In genomic region chr6:170185175-170185970, GRCh38 we compare ENCODE assay signal across 16 cellular contexts.
"Had no signal": no experiment of that assay in that cellular context is flagged by ENCODE, and none has a peak within 500 bp of the region (broad histone marks: within the 10 kb centered on the region; RNA-seq: fewer than 3 reads in every experiment).

No MANE protein-coding gene starts in this region.

- H3K4me3 ChIP-seq: gastrocnemius medialis, suprapubic skin, upper lobe of left lung had no signal

- H3K27me3 ChIP-seq: gastrocnemius medialis, upper lobe of left lung had no signal

- H3K4me3 Mint-ChIP-seq: activated CD4-positive, alpha-beta T cell treated with anti-CD3 and anti-CD28 coated beads for 36 hours; activated naive CD8-positive, alpha-beta T cell treated with anti-CD3 and anti-CD28 coated beads, Interleukin-2, amount 50 U/mL, for 24 hours; activated T-cell treated with anti-CD3 and anti-CD28 coated beads, Interleukin-2, amount 50 U/mL, for 24 hours; naive B cell had no signal

- H3K27ac Mint-ChIP-seq: activated CD4-positive, alpha-beta T cell treated with anti-CD3 and anti-CD28 coated beads for 36 hours; activated naive CD8-positive, alpha-beta T cell treated with anti-CD3 and anti-CD28 coated beads, Interleukin-2, amount 50 U/mL, for 24 hours; activated T-cell treated with anti-CD3 and anti-CD28 coated beads, Interleukin-2, amount 50 U/mL, for 24 hours; naive B cell had no signal

- ATAC-seq: activated CD4-positive, alpha-beta T cell treated with anti-CD3 and anti-CD28 coated beads for 36 hours; activated naive CD8-positive, alpha-beta T cell treated with anti-CD3 and anti-CD28 coated beads, Interleukin-2, amount 50 U/mL, for 24 hours; gastrocnemius medialis had no signal

- H3K4me1 Mint-ChIP-seq: activated CD4-positive, alpha-beta T cell treated with anti-CD3 and anti-CD28 coated beads for 36 hours had no signal

- H3K9me3 ChIP-seq: gastrocnemius medialis, suprapubic skin, upper lobe of left lung had no signal

- H3K36me3 ChIP-seq: gastrocnemius medialis, suprapubic skin, upper lobe of left lung had no signal

- H3K27ac ChIP-seq: gastrocnemius medialis, suprapubic skin, upper lobe of left lung, VCaP had no signal

- H3K27me3 Mint-ChIP-seq: activated CD4-positive, alpha-beta T cell treated with anti-CD3 and anti-CD28 coated beads for 36 hours; activated naive CD8-positive, alpha-beta T cell treated with anti-CD3 and anti-CD28 coated beads, Interleukin-2, amount 50 U/mL, for 24 hours had no signal

- DNase-seq: activated CD4-positive, alpha-beta T cell treated with anti-CD3 and anti-CD28 coated beads for 36 hours; activated gamma-delta T cell; activated naive CD8-positive, alpha-beta T cell treated with anti-CD3 and anti-CD28 coated beads, Interleukin-2, amount 50 U/mL, for 24 hours; activated T-cell treated with anti-CD3 and anti-CD28 coated beads, Interleukin-2, amount 50 U/mL, for 24 hours; gastrocnemius medialis; midbrain; naive B cell; occipital lobe; stimulated activated CD4-positive, alpha-beta T cell treated with anti-CD3 and anti-CD28 coated beads, Interleukin-2, amount 100 ng/mL, for 48 hours; stimulated activated naive CD4-positive, alpha-beta T cell treated with Interleukin-2 at 50 U/mL for 16 hours; T1000 had no signal

- FAIRE-seq: astrocyte, endothelial cell of umbilical vein had no signal
